1 cellular context compared by ENCODE assay signal in the genomic region with DNA sequence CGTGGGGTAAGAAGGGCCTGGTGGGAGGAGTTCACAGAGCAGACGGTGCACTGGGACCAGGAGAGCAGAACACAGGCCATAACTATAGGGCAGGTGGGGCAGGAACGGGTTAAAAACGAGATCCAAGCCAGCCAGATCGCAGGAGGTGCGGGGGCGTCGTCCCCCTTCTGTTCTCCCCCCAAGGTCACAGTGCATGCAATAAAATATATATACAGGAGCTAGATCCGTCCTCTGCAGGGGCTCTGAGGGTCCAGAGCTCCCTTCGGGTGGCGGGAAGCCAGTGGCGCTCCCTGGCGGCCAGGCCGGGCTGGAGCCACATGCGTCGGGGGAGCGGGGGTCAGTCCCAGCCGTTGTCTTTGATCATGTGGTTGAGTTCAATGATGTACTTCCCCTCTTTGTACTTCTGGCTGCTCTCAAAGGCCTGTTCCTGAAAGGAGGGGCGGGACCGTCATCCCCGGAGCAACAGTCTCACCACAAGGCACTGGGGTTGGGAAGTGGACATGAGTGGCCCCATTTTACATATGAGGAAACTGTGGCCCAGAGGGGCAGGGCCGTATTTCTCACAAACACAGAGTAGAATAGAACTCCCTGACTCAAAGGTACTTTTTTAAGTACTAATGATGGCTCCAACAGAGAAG.
A peak's percentile ranks its signal among the peaks of the same experiment; 100 is the strongest.
TF ChIP-seq lines count a peak whose summit lies in the region.

No MANE protein-coding gene starts in this region.

TF ChIP-seq in HepG2, 621 proteins besides CTCF, POLR2A, EP300 and RAD21 (continued from another document and continues in another):
- TF ChIP-seq, protein P1, sequence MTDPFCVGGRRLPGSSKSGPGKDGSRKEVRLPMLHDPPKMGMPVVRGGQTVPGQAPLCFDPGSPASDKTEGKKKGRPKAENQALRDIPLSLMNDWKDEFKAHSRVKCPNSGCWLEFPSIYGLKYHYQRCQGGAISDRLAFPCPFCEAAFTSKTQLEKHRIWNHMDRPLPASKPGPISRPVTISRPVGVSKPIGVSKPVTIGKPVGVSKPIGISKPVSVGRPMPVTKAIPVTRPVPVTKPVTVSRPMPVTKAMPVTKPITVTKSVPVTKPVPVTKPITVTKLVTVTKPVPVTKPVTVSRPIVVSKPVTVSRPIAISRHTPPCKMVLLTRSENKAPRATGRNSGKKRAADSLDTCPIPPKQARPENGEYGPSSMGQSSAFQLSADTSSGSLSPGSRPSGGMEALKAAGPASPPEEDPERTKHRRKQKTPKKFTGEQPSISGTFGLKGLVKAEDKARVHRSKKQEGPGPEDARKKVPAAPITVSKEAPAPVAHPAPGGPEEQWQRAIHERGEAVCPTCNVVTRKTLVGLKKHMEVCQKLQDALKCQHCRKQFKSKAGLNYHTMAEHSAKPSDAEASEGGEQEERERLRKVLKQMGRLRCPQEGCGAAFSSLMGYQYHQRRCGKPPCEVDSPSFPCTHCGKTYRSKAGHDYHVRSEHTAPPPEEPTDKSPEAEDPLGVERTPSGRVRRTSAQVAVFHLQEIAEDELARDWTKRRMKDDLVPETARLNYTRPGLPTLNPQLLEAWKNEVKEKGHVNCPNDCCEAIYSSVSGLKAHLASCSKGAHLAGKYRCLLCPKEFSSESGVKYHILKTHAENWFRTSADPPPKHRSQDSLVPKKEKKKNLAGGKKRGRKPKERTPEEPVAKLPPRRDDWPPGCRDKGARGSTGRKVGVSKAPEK (CRISPR knock-in tag; IDR thresholded peaks at IDR 0.05; ENCODE audit: borderline replicate concordance) = no peak
- peak; percentile 82; the same call in 1 of the 2 replicates for TF ChIP-seq MEIS1 (CRISPR knock-in tag; IDR thresholded peaks at IDR 0.05; ENCODE audit: borderline replicate concordance)
- TF ChIP-seq ZNF367 (CRISPR knock-in tag; IDR thresholded peaks at IDR 0.05; ENCODE audit: borderline replicate concordance) = no peak
- no peak for TF ChIP-seq MBNL3 (CRISPR knock-in tag; conservative IDR thresholded peaks at IDR 0.05)
- TF ChIP-seq, protein P2, sequence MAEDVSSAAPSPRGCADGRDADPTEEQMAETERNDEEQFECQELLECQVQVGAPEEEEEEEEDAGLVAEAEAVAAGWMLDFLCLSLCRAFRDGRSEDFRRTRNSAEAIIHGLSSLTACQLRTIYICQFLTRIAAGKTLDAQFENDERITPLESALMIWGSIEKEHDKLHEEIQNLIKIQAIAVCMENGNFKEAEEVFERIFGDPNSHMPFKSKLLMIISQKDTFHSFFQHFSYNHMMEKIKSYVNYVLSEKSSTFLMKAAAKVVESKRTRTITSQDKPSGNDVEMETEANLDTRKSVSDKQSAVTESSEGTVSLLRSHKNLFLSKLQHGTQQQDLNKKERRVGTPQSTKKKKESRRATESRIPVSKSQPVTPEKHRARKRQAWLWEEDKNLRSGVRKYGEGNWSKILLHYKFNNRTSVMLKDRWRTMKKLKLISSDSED (CRISPR knock-in tag; IDR thresholded peaks at IDR 0.05) = no peak
- TF ChIP-seq, protein P3, sequence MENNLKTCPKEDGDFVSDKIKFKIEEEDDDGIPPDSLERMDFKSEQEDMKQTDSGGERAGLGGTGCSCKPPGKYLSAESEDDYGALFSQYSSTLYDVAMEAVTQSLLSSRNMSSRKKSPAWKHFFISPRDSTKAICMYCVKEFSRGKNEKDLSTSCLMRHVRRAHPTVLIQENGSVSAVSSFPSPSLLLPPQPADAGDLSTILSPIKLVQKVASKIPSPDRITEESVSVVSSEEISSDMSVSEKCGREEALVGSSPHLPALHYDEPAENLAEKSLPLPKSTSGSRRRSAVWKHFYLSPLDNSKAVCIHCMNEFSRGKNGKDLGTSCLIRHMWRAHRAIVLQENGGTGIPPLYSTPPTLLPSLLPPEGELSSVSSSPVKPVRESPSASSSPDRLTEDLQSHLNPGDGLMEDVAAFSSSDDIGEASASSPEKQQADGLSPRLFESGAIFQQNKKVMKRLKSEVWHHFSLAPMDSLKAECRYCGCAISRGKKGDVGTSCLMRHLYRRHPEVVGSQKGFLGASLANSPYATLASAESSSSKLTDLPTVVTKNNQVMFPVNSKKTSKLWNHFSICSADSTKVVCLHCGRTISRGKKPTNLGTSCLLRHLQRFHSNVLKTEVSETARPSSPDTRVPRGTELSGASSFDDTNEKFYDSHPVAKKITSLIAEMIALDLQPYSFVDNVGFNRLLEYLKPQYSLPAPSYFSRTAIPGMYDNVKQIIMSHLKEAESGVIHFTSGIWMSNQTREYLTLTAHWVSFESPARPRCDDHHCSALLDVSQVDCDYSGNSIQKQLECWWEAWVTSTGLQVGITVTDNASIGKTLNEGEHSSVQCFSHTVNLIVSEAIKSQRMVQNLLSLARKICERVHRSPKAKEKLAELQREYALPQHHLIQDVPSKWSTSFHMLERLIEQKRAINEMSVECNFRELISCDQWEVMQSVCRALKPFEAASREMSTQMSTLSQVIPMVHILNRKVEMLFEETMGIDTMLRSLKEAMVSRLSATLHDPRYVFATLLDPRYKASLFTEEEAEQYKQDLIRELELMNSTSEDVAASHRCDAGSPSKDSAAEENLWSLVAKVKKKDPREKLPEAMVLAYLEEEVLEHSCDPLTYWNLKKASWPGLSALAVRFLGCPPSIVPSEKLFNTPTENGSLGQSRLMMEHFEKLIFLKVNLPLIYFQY (CRISPR knock-in tag; IDR thresholded peaks at IDR 0.05; ENCODE audit: borderline replicate concordance) = no peak
- TF ChIP-seq, protein P4, sequence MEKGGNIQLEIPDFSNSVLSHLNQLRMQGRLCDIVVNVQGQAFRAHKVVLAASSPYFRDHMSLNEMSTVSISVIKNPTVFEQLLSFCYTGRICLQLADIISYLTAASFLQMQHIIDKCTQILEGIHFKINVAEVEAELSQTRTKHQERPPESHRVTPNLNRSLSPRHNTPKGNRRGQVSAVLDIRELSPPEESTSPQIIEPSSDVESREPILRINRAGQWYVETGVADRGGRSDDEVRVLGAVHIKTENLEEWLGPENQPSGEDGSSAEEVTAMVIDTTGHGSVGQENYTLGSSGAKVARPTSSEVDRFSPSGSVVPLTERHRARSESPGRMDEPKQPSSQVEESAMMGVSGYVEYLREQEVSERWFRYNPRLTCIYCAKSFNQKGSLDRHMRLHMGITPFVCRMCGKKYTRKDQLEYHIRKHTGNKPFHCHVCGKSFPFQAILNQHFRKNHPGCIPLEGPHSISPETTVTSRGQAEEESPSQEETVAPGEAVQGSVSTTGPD (CRISPR knock-in tag; IDR thresholded peaks at IDR 0.05) = peak; percentile 52; the same call in 1 of the 2 replicates
- TF ChIP-seq KLF11 (CRISPR knock-in tag; IDR thresholded peaks at IDR 0.05) = no peak
- TF ChIP-seq POGZ (CRISPR knock-in tag; IDR thresholded peaks at IDR 0.05) = peak; percentile 62
- TF ChIP-seq ZKSCAN1 (IDR thresholded peaks at IDR 0.05; ENCODE audit: low read length) = no peak
- TF ChIP-seq ZFP90 (CRISPR knock-in tag; IDR thresholded peaks at IDR 0.05; ENCODE audit: borderline replicate concordance) = peak; percentile 76; the same call in 1 of the 2 replicates
- peak; percentile 72 for TF ChIP-seq TCF7 (IDR thresholded peaks at IDR 0.05; ENCODE audit: low read depth)
- TF ChIP-seq, protein P5, sequence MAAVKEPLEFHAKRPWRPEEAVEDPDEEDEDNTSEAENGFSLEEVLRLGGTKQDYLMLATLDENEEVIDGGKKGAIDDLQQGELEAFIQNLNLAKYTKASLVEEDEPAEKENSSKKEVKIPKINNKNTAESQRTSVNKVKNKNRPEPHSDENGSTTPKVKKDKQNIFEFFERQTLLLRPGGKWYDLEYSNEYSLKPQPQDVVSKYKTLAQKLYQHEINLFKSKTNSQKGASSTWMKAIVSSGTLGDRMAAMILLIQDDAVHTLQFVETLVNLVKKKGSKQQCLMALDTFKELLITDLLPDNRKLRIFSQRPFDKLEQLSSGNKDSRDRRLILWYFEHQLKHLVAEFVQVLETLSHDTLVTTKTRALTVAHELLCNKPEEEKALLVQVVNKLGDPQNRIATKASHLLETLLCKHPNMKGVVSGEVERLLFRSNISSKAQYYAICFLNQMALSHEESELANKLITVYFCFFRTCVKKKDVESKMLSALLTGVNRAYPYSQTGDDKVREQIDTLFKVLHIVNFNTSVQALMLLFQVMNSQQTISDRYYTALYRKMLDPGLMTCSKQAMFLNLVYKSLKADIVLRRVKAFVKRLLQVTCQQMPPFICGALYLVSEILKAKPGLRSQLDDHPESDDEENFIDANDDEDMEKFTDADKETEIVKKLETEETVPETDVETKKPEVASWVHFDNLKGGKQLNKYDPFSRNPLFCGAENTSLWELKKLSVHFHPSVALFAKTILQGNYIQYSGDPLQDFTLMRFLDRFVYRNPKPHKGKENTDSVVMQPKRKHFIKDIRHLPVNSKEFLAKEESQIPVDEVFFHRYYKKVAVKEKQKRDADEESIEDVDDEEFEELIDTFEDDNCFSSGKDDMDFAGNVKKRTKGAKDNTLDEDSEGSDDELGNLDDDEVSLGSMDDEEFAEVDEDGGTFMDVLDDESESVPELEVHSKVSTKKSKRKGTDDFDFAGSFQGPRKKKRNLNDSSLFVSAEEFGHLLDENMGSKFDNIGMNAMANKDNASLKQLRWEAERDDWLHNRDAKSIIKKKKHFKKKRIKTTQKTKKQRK (IDR thresholded peaks at IDR 0.05; ENCODE audit: low read length) = no peak
- no peak for TF ChIP-seq ONECUT2 (CRISPR knock-in tag; IDR thresholded peaks at IDR 0.05)
- TF ChIP-seq ZNF232 (CRISPR knock-in tag; IDR thresholded peaks at IDR 0.05; ENCODE audit: borderline replicate concordance) = no peak; the same call in 1 of the 2 replicates
- no peak; the same call in 1 of the 2 replicates for TF ChIP-seq ARNT2 (CRISPR knock-in tag; IDR thresholded peaks at IDR 0.05; ENCODE audit: low read depth)
- TF ChIP-seq PRMT3 (CRISPR knock-in tag; IDR thresholded peaks at IDR 0.05; ENCODE audit: borderline replicate concordance, low read depth) = no peak
- no peak for TF ChIP-seq HNRNPUL1 (IDR thresholded peaks at IDR 0.05; ENCODE audit: low read depth, low read length)
- peak; percentile 82; the same call in 1 of the 2 replicates for TF ChIP-seq ZNF343 (CRISPR knock-in tag; IDR thresholded peaks at IDR 0.05)
- TF ChIP-seq, protein P6, sequence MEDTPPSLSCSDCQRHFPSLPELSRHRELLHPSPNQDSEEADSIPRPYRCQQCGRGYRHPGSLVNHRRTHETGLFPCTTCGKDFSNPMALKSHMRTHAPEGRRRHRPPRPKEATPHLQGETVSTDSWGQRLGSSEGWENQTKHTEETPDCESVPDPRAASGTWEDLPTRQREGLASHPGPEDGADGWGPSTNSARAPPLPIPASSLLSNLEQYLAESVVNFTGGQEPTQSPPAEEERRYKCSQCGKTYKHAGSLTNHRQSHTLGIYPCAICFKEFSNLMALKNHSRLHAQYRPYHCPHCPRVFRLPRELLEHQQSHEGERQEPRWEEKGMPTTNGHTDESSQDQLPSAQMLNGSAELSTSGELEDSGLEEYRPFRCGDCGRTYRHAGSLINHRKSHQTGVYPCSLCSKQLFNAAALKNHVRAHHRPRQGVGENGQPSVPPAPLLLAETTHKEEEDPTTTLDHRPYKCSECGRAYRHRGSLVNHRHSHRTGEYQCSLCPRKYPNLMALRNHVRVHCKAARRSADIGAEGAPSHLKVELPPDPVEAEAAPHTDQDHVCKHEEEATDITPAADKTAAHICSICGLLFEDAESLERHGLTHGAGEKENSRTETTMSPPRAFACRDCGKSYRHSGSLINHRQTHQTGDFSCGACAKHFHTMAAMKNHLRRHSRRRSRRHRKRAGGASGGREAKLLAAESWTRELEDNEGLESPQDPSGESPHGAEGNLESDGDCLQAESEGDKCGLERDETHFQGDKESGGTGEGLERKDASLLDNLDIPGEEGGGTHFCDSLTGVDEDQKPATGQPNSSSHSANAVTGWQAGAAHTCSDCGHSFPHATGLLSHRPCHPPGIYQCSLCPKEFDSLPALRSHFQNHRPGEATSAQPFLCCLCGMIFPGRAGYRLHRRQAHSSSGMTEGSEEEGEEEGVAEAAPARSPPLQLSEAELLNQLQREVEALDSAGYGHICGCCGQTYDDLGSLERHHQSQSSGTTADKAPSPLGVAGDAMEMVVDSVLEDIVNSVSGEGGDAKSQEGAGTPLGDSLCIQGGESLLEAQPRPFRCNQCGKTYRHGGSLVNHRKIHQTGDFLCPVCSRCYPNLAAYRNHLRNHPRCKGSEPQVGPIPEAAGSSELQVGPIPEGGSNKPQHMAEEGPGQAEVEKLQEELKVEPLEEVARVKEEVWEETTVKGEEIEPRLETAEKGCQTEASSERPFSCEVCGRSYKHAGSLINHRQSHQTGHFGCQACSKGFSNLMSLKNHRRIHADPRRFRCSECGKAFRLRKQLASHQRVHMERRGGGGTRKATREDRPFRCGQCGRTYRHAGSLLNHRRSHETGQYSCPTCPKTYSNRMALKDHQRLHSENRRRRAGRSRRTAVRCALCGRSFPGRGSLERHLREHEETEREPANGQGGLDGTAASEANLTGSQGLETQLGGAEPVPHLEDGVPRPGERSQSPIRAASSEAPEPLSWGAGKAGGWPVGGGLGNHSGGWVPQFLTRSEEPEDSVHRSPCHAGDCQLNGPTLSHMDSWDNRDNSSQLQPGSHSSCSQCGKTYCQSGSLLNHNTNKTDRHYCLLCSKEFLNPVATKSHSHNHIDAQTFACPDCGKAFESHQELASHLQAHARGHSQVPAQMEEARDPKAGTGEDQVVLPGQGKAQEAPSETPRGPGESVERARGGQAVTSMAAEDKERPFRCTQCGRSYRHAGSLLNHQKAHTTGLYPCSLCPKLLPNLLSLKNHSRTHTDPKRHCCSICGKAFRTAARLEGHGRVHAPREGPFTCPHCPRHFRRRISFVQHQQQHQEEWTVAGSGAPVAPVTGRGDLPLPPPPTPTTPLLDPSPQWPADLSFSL (CRISPR knock-in tag; IDR thresholded peaks at IDR 0.05) = no peak
- no peak for TF ChIP-seq MBD4 (IDR thresholded peaks at IDR 0.05; ENCODE audit: borderline replicate concordance, low read length)
- TF ChIP-seq, protein P7, sequence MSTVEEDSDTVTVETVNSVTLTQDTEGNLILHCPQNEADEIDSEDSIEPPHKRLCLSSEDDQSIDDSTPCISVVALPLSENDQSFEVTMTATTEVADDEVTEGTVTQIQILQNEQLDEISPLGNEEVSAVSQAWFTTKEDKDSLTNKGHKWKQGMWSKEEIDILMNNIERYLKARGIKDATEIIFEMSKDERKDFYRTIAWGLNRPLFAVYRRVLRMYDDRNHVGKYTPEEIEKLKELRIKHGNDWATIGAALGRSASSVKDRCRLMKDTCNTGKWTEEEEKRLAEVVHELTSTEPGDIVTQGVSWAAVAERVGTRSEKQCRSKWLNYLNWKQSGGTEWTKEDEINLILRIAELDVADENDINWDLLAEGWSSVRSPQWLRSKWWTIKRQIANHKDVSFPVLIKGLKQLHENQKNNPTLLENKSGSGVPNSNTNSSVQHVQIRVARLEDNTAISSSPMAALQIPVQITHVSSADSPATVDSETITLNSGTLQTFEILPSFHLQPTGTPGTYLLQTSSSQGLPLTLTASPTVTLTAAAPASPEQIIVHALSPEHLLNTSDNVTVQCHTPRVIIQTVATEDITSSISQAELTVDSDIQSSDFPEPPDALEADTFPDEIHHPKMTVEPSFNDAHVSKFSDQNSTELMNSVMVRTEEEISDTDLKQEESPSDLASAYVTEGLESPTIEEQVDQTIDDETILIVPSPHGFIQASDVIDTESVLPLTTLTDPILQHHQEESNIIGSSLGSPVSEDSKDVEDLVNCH (CRISPR knock-in tag; IDR thresholded peaks at IDR 0.05) = peak; percentile 85
- TF ChIP-seq, protein P8, sequence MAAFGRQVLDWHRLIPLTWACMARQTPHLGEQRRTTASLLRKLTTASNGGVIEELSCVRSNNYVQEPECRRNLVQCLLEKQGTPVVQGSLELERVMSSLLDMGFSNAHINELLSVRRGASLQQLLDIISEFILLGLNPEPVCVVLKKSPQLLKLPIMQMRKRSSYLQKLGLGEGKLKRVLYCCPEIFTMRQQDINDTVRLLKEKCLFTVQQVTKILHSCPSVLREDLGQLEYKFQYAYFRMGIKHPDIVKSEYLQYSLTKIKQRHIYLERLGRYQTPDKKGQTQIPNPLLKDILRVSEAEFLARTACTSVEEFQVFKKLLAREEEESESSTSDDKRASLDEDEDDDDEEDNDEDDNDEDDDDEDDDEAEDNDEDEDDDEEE (CRISPR knock-in tag; IDR thresholded peaks at IDR 0.05) = 0 out of 2 replicates have a peak, but pooled peaks have one; percentile 17
- peak; percentile 67; the same call in 1 of the 2 replicates for TF ChIP-seq ZNF296 (CRISPR knock-in tag; conservative IDR thresholded peaks at IDR 0.05)
- TF ChIP-seq ZNF577 (CRISPR knock-in tag; IDR thresholded peaks at IDR 0.05; ENCODE audit: borderline replicate concordance, low read depth) = no peak
- TF ChIP-seq GPN1 (CRISPR knock-in tag; IDR thresholded peaks at IDR 0.05; ENCODE audit: borderline replicate concordance) = no peak
- no peak for TF ChIP-seq HNRNPK (IDR thresholded peaks at IDR 0.05; ENCODE audit: low read depth, low read length, poor library complexity, severe bottlenecking)
